10 cellular contexts compared by ENCODE assay signal in the genomic region with DNA sequence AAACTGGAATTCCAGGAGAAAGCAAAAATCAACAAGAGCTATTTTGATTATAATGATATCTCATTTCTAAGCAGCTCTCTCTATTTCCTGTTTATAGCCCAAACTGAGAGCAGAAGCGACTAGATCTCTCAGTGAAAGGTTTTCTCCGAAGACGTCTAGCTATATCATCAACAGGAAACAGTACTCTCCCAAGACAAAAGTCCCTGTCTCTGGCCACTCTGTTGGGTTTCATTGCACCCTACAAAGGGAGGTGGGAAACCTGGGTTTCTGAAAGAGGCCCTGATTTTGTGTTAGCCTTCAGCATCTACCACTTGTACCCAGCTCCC.
DNase-seq lines count a peak whose midpoint lies in the region; ATAC-seq and TF ChIP-seq lines count a peak whose summit lies in the region.
"Had no signal": no experiment of that assay in that cellular context is flagged by ENCODE, and none has a peak within 500 bp of the region (broad histone marks: within the 10 kb centered on the region; RNA-seq: fewer than 3 reads in every experiment).

No MANE protein-coding gene starts in this region.

- peaks cover 68% of the 10 kb centered on the region for H3K4me1 Mint-ChIP-seq in stimulated activated naive CD8-positive, alpha-beta T cell treated with anti-CD3 and anti-CD28 coated beads, Interleukin-15, Interleukin-2, amounts not matched to agents 100 ng/mL and 50 ng/mL, for 24 hours (ENCODE audit: low read depth)

- H4K20me1 ChIP-seq in fibroblast of lung (ENCODE audit: control insufficient read depth, extremely low read depth, insufficient read depth, low read length), result no peaks in the 10 kb centered on the region

- H2AFZ ChIP-seq in fibroblast of lung (ENCODE audit: low read length), result peak overlapping the region; percentile 18

- H3K27ac Mint-ChIP-seq in stimulated activated naive CD8-positive, alpha-beta T cell treated with anti-CD3 and anti-CD28 coated beads, Interleukin-15, Interleukin-2, amounts not matched to agents 100 ng/mL and 50 ng/mL, for 24 hours, result peak overlapping the region; percentile 87

- H3K27ac ChIP-seq in fibroblast of lung (ENCODE audit: insufficient read depth, low read length), result no peak overlapping the region
- no peak overlapping the region for H3K27ac ChIP-seq in coronary artery

- peaks cover 5% of the 10 kb centered on the region for H3K27me3 Mint-ChIP-seq in stimulated activated naive CD8-positive, alpha-beta T cell treated with anti-CD3 and anti-CD28 coated beads, Interleukin-15, Interleukin-2, amounts not matched to agents 100 ng/mL and 50 ng/mL, for 24 hours

- peaks cover 7% of the 10 kb centered on the region for H3K9me3 Mint-ChIP-seq in stimulated activated naive CD8-positive, alpha-beta T cell treated with anti-CD3 and anti-CD28 coated beads, Interleukin-15, Interleukin-2, amounts not matched to agents 100 ng/mL and 50 ng/mL, for 24 hours

- TF ChIP-seq CTCF in fibroblast of lung (conservative IDR thresholded peaks at IDR 0.05 in 1 of 2, IDR thresholded peaks at IDR 0.05 in 1 of 2; ENCODE audit: low read depth in 1 of 2, low read length in 2 of 2), result no peak
- no peak for TF ChIP-seq CTCF in coronary artery (IDR thresholded peaks at IDR 0.05)

- H3K9ac ChIP-seq in fibroblast of lung (ENCODE audit: insufficient read depth, low read length), result no peak overlapping the region

- H3K4me3 ChIP-seq in fibroblast of lung (replicated peaks in 1 of 4; ENCODE audit: control extremely low read depth in 1 of 4, insufficient read depth in 1 of 4, low read depth in 3 of 4, low read length in 4 of 4), result no peak overlapping the region
- H3K4me3 ChIP-seq in coronary artery, result no peak overlapping the region
- H3K4me3 ChIP-seq: HAP-1 had no signal

- ATAC-seq in stimulated activated naive CD8-positive, alpha-beta T cell treated with anti-CD3 and anti-CD28 coated beads, Interleukin-15, Interleukin-2, amounts not matched to agents 100 U/mL and 50 U/mL, for 24 hours, result no peak
- peak; percentile 20 for ATAC-seq in HG03565 (IDR thresholded peaks at IDR 0.05; ENCODE audit: unreplicated experiment)

- no peak for DNase-seq in stimulated activated naive CD8-positive, alpha-beta T cell treated with anti-CD3 and anti-CD28 coated beads, Interleukin-15, Interleukin-2, amounts not matched to agents 100 U/mL and 50 U/mL, for 24 hours
- DNase-seq in fibroblast of lung (ENCODE audit: low read depth in 2 of 2) (no peak), coronary artery (ENCODE audit: low spot score) (no peak), NCI-H2107 treated with DMSO at 0.1 percent for 48 hours (lab: John Stamatoyannopoulos, UW; ENCODE audit: unreplicated experiment) (no peak), kidney tubule cell (ENCODE audit: low spot score) (no peak), NCI-H1417 (lab: John Stamatoyannopoulos, UW) (no peak)
- DNase-seq: NCI-H2029 had no signal

- peaks cover 7% of the 10 kb centered on the region for H3K4me1 ChIP-seq in fibroblast of lung (ENCODE audit: control insufficient read depth, extremely low read depth, insufficient read depth, low read length)
- H3K4me1 ChIP-seq: HAP-1 had no signal

- no peaks in the 10 kb centered on the region for H3K79me2 ChIP-seq in fibroblast of lung (ENCODE audit: control insufficient read depth, insufficient read depth, low read length)

- H3K4me3 Mint-ChIP-seq in stimulated activated naive CD8-positive, alpha-beta T cell treated with anti-CD3 and anti-CD28 coated beads, Interleukin-15, Interleukin-2, amounts not matched to agents 100 ng/mL and 50 ng/mL, for 24 hours, result peak overlapping the region; percentile 22

- H3K36me3 ChIP-seq in fibroblast of lung (ENCODE audit: control insufficient read depth, insufficient read depth, low read length), result no peaks in the 10 kb centered on the region
- H3K36me3 ChIP-seq: HAP-1 had no signal

- H3K9me3 ChIP-seq in fibroblast of lung (ENCODE audit: control insufficient read depth, insufficient read depth, low read depth, low read length), result no peaks in the 10 kb centered on the region
- H3K9me3 ChIP-seq: HAP-1 had no signal

- H3K4me2 ChIP-seq in fibroblast of lung (ENCODE audit: extremely low read depth, insufficient read depth, low read length), result no peak overlapping the region

- H3K36me3 Mint-ChIP-seq in stimulated activated naive CD8-positive, alpha-beta T cell treated with anti-CD3 and anti-CD28 coated beads, Interleukin-15, Interleukin-2, amounts not matched to agents 100 ng/mL and 50 ng/mL, for 24 hours (ENCODE audit: low read depth), result no peaks in the 10 kb centered on the region

- H3K27me3 ChIP-seq in fibroblast of lung (ENCODE audit: control insufficient read depth, insufficient read depth, low read length), result no peaks in the 10 kb centered on the region
